In the genomic region with DNA sequence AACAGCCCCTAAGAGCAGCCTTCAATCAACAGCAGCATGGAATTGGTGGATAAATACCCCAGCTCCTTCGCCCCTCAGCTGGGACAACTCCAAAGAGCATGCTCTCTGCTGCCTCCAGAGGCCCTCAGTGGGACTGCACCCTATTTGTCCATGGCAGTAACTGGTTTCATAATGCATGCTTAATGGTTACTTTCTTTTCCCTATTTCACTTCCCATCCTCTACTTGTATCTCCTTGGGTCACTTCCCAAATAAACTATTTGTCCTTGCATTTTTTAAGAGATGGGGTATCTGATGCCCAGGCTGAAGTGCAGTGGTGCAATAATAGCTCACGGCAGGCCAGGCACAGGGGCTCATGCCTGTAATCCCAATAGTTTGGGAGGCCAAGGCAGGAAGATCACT, we compare ENCODE assay signal across 8 cellular contexts. TPM values are rescaled to one million over a fixed set of nuclear protein-coding genes. Genes with fewer than 3 reads are reported as not detected.
DNase-seq lines count a peak whose midpoint lies in the region; ATAC-seq and TF ChIP-seq lines count a peak whose summit lies in the region.

No MANE protein-coding gene starts in this region.

- peaks cover 0 to 10% (median 0%) of the 10 kb centered on the region in 5 donors for H3K27me3 Mint-ChIP-seq in naive thymus-derived CD4-positive, alpha-beta T cell
- H3K27me3 Mint-ChIP-seq in type B pancreatic cell: peaks cover 3% of the 10 kb centered on the region

- peak; percentile 89 for ATAC-seq in naive thymus-derived CD4-positive, alpha-beta T cell
- no peak for ATAC-seq in GM21825 (IDR thresholded peaks at IDR 0.05; ENCODE audit: unreplicated experiment)

- H3K9ac ChIP-seq in Loucy (ENCODE audit: low read depth, low read length, poor library complexity, severe bottlenecking) (no peak overlapping the region), colonic mucosa (ENCODE audit: low read depth in 2 of 2, low read length in 2 of 2) (no peak overlapping the region)

- H3K79me2 ChIP-seq in Loucy (ENCODE audit: insufficient read depth, low read length): no peaks in the 10 kb centered on the region

- CTCF ChIA-PET in naive thymus-derived CD4-positive, alpha-beta T cell (lab: Charles Lee): interaction anchor here (0.5 to 2.4 kb wide), 18 partner anchors 11 to 1623 kb away, joined by 3 to 13 read pairs (median 4); partner anchors contain the start of gene FAM32A

- no peak overlapping the region for H3K4me3 ChIP-seq in Loucy (ENCODE audit: low read length, poor library complexity, severe bottlenecking)
- no peak overlapping the region for H3K4me3 ChIP-seq in colonic mucosa
- no peak overlapping the region for H3K4me3 ChIP-seq in naive thymus-derived CD4-positive, alpha-beta T cell (ENCODE audit: low read length)

- H3K27ac ChIP-seq in colonic mucosa: no peak overlapping the region
- no peak overlapping the region for H3K27ac ChIP-seq in naive thymus-derived CD4-positive, alpha-beta T cell (ENCODE audit: low read depth, low read length)

- TF ChIP-seq CTCF in Loucy (conservative IDR thresholded peaks at IDR 0.05; ENCODE audit: low read length) (peak; percentile 91), colonic mucosa (IDR thresholded peaks at IDR 0.05) (peak; percentile 93), type B pancreatic cell (conservative IDR thresholded peaks at IDR 0.05) (peak; percentile 86)

- no peaks in the 10 kb centered on the region for H3K9me3 ChIP-seq in Loucy (ENCODE audit: insufficient read depth, low read depth, low read length)
- H3K9me3 ChIP-seq in colonic mucosa: no peaks in the 10 kb centered on the region
- no peaks in the 10 kb centered on the region for H3K9me3 ChIP-seq in naive thymus-derived CD4-positive, alpha-beta T cell (ENCODE audit: control insufficient read depth in 2 of 3, low read length in 3 of 3)

- H3F3A ChIP-seq in Loucy (ENCODE audit: low read depth): no peaks in the 10 kb centered on the region

- H3K4me3 Mint-ChIP-seq in naive thymus-derived CD4-positive, alpha-beta T cell: peak overlapping the region in 1 of 10 donors; percentile 37
- H3K4me3 Mint-ChIP-seq in type B pancreatic cell: no peak overlapping the region

- H3K27me3 ChIP-seq in Loucy (ENCODE audit: insufficient read depth, low read length, poor library complexity, severe bottlenecking) (no peaks in the 10 kb centered on the region), colonic mucosa (no peaks in the 10 kb centered on the region)
- no peaks in the 10 kb centered on the region for H3K27me3 ChIP-seq in naive thymus-derived CD4-positive, alpha-beta T cell (ENCODE audit: control insufficient read depth in 2 of 2, insufficient read depth in 2 of 2, low read length in 2 of 2)

- no peaks in the 10 kb centered on the region for H3K36me3 ChIP-seq in Loucy (ENCODE audit: insufficient read depth, low read length)
- H3K36me3 ChIP-seq in colonic mucosa: no peaks in the 10 kb centered on the region
- no peaks in the 10 kb centered on the region for H3K36me3 ChIP-seq in naive thymus-derived CD4-positive, alpha-beta T cell (ENCODE audit: control insufficient read depth in 2 of 3, insufficient read depth in 3 of 3, low read length in 3 of 3)

- no peaks in the 10 kb centered on the region for H4K20me1 ChIP-seq in Loucy (ENCODE audit: insufficient read depth, low read length, poor library complexity, severe bottlenecking)

- H3K4me1 Mint-ChIP-seq in naive thymus-derived CD4-positive, alpha-beta T cell: peaks cover 15 to 27% (median 21%) of the 10 kb centered on the region in 7 donors
- H3K4me1 Mint-ChIP-seq in type B pancreatic cell (ENCODE audit: unreplicated experiment): peaks cover 11% of the 10 kb centered on the region

- no peaks in the 10 kb centered on the region for H3K9me2 ChIP-seq in Loucy (replicated peaks; ENCODE audit: low read depth, low read length)

- no peaks in the 10 kb centered on the region for H3K4me1 ChIP-seq in Loucy (ENCODE audit: insufficient read depth, low read length, poor library complexity, severe bottlenecking)
- H3K4me1 ChIP-seq in colonic mucosa: peaks cover 4% of the 10 kb centered on the region
- peaks cover 0 to 4% of the 10 kb centered on the region in 2 donors for H3K4me1 ChIP-seq in naive thymus-derived CD4-positive, alpha-beta T cell (ENCODE audit: control insufficient read depth in 2 of 2, insufficient read depth in 2 of 2, low read length in 2 of 2)

- H2AFZ ChIP-seq in Loucy (ENCODE audit: low read length): no peak overlapping the region

- DNase-seq in EH (ENCODE audit: low read depth) (peak; percentile 48), colonic mucosa (peak; percentile 72), type B pancreatic cell (ENCODE audit: extremely low spot score, unreplicated experiment) (no peak), NCI-H187 treated with DMSO at 0.1 percent for 48 hours (lab: John Stamatoyannopoulos, UW) (no peak)
- DNase-seq in activated CD4-positive, CD25-positive, alpha-beta regulatory T cell treated with anti-CD3 and anti-CD28 coated beads, Interleukin-2, amount 50 U/mL, for 72 hours: peak; percentile 79
- peak; percentile 32 to 77 (median 63) for DNase-seq in naive thymus-derived CD4-positive, alpha-beta T cell

- peaks cover 0 to 4% (median 0%) of the 10 kb centered on the region in 5 donors for H3K36me3 Mint-ChIP-seq in naive thymus-derived CD4-positive, alpha-beta T cell
- no peaks in the 10 kb centered on the region for H3K36me3 Mint-ChIP-seq in type B pancreatic cell

- H3K27ac Mint-ChIP-seq in naive thymus-derived CD4-positive, alpha-beta T cell: peak overlapping the region in 2 of 9 donors; percentile 3 to 24
- H3K27ac Mint-ChIP-seq in type B pancreatic cell: no peak overlapping the region

- intact Hi-C loops in colonic mucosa (cut with DNase I): no loop called here
- intact Hi-C loops in naive thymus-derived CD4-positive, alpha-beta T cell (cut with micrococcal nuclease): loop anchor here in 1 of 2 donors (1.0 kb wide), 2 partner anchors 17 to 24 kb away; no protein-coding TSS in a partner anchor

- no peak overlapping the region for H3K4me2 ChIP-seq in Loucy (ENCODE audit: low read depth, low read length, poor library complexity, severe bottlenecking)

- POLR2A ChIA-PET in naive thymus-derived CD4-positive, alpha-beta T cell (lab: Charles Lee): interaction anchor here (0.6 to 1.8 kb wide), 7 partner anchors 11 to 309 kb away, joined by 3 to 7 read pairs (median 4); partner anchors contain the start of gene TPM4

- peaks cover 0 to 4% (median 0%) of the 10 kb centered on the region in 11 donors for H3K9me3 Mint-ChIP-seq in naive thymus-derived CD4-positive, alpha-beta T cell
- H3K9me3 Mint-ChIP-seq in type B pancreatic cell: no peaks in the 10 kb centered on the region

RNA-seq across cellular contexts. Expression of gene TPM4, which starts 13.5 kb away (rescaled TPM):
- total RNA-seq in colonic mucosa: 100 to 1,000 TPM; 261 to 388 TPM
- 100 to 1,000 TPM in 3 of 5 experiments, 10 to 100 TPM in 2; 65.8 to 435 (median 126) TPM for total RNA-seq in naive thymus-derived CD4-positive, alpha-beta T cell
- polyA plus RNA-seq in naive thymus-derived CD4-positive, alpha-beta T cell: 10 to 100 TPM; 28.2 to 43.5 TPM
- 425 and 472 TPM in 2 replicates for total RNA-seq in type B pancreatic cell (ENCODE audit: low replicate concordance)

RNA-seq across cellular contexts. Expression of gene RAB8A, which starts 48.9 kb away (rescaled TPM):
- total RNA-seq in colonic mucosa: 100 to 1,000 TPM; 127 to 145 TPM
- 100 to 1,000 TPM in 2 of 5 experiments, 10 to 100 TPM in 3; 64.4 to 154 (median 74.5) TPM for total RNA-seq in naive thymus-derived CD4-positive, alpha-beta T cell
- 10 to 100 TPM; 61.8 to 82.2 TPM for polyA plus RNA-seq in naive thymus-derived CD4-positive, alpha-beta T cell
- total RNA-seq in type B pancreatic cell (ENCODE audit: low replicate concordance): 86.9 and 98.7 TPM in 2 replicates

Comparison
In these comparisons a context has a peak if more than half of its experiments do, and no peak if none do; other contexts are left out.
1. DNase-seq: peak in EH (single experiment), activated CD4-positive, CD25-positive, alpha-beta regulatory T cell treated with anti-CD3 and anti-CD28 coated beads, Interleukin-2, amount 50 U/mL, for 72 hours (single experiment), colonic mucosa (single experiment) and naive thymus-derived CD4-positive, alpha-beta T cell (9 of 9); none in type B pancreatic cell (single experiment) and NCI-H187 treated with DMSO at 0.1 percent for 48 hours (single experiment).
2. Peak in every context shown above with its lines, with median percentiles within 50 percentile points of each other: CTCF ChIP-seq.